ENCODE assay signal across 4 cellular contexts in genomic region chr13:49327145-49327544, GRCh38.
DNase-seq lines count a peak whose midpoint lies in the region; TF ChIP-seq lines count a peak whose summit lies in the region.
"Not testable (repeated sequence)": the region's sequence is repeated elsewhere in the genome, so short reads cannot be mapped to it uniquely, and the experiment has no call there.

No MANE protein-coding gene starts in this region.

- WGBS in liver: 46% methylated on average over 3 of the region's 3 CpGs

- H3K9me3 Mint-ChIP-seq in activated CD4-positive, alpha-beta T cell treated with anti-CD3 and anti-CD28 coated beads, Interleukin-2, amount 10 ng/mL, durations not matched to agents 24 days and 14 days; nephron progenitor cell: not testable (repeated sequence)

- H3K36me3 ChIP-seq in liver (ENCODE audit: control insufficient read depth in 4 of 4, insufficient read depth in 3 of 4, low read depth in 1 of 4, low read length in 3 of 4): not testable (repeated sequence)

- H3K9me3 ChIP-seq in liver (ENCODE audit: control insufficient read depth in 4 of 4, low read length in 3 of 4): not testable (repeated sequence)

- H3K9ac ChIP-seq in liver (ENCODE audit: low read depth in 1 of 2, low read length in 2 of 2): not testable (repeated sequence)

- not testable (repeated sequence) for H3K27ac Mint-ChIP-seq in activated CD4-positive, alpha-beta T cell treated with anti-CD3 and anti-CD28 coated beads, Interleukin-2, amount 10 ng/mL, durations not matched to agents 24 days and 14 days
- H3K27ac Mint-ChIP-seq in nephron progenitor cell: peak overlapping the region; percentile 59

- not testable (repeated sequence) for H3K27me3 Mint-ChIP-seq in activated CD4-positive, alpha-beta T cell treated with anti-CD3 and anti-CD28 coated beads, Interleukin-2, amount 10 ng/mL, durations not matched to agents 24 days and 14 days; nephron progenitor cell (ENCODE audit: low read depth, poor library complexity)

- H3K36me3 Mint-ChIP-seq in activated CD4-positive, alpha-beta T cell treated with anti-CD3 and anti-CD28 coated beads, Interleukin-2, amount 10 ng/mL, durations not matched to agents 24 days and 14 days (ENCODE audit: low read depth); nephron progenitor cell (ENCODE audit: low read depth): not testable (repeated sequence)

- H3K4me1 ChIP-seq in liver (ENCODE audit: control insufficient read depth in 4 of 4, insufficient read depth in 4 of 4, low read length in 3 of 4): peaks cover 0 to 19% (median 15%) of the 10 kb centered on the region in 4 donors

- TF ChIP-seq RAD21 in liver (IDR thresholded peaks at IDR 0.05): not testable (repeated sequence)

- H3K4me3 Mint-ChIP-seq in activated CD4-positive, alpha-beta T cell treated with anti-CD3 and anti-CD28 coated beads, Interleukin-2, amount 10 ng/mL, durations not matched to agents 24 days and 14 days; nephron progenitor cell: not testable (repeated sequence)

- not testable (repeated sequence) for H3K4me3 ChIP-seq in coronary artery; liver (ENCODE audit: low read depth in 1 of 3, low read length in 3 of 3)

- H3K27ac ChIP-seq in coronary artery: peak overlapping the region; percentile 57 to 65
- peak overlapping the region in 1 of 2 donors; percentile 72 for H3K27ac ChIP-seq in liver (ENCODE audit: low read depth in 1 of 2, low read length in 2 of 2)

- intact Hi-C loops in activated CD4-positive, alpha-beta T cell treated with anti-CD3 and anti-CD28 coated beads, Interleukin-2, amount 10 ng/mL, durations not matched to agents 24 days and 14 days (cut with micrococcal nuclease): not testable (repeated sequence)

- DNase-seq in activated CD4-positive, alpha-beta T cell treated with anti-CD3 and anti-CD28 coated beads, Interleukin-2, amount 10 ng/mL, durations not matched to agents 24 days and 14 days: peak; percentile 8
- not testable (repeated sequence) for DNase-seq in coronary artery (ENCODE audit: low spot score); nephron progenitor cell

- H3K4me1 Mint-ChIP-seq in activated CD4-positive, alpha-beta T cell treated with anti-CD3 and anti-CD28 coated beads, Interleukin-2, amount 10 ng/mL, durations not matched to agents 24 days and 14 days; nephron progenitor cell: not testable (repeated sequence)

- TF ChIP-seq CTCF in coronary artery (IDR thresholded peaks at IDR 0.05); liver (IDR thresholded peaks at IDR 0.05; ENCODE audit: low read depth, low read length, missing input control); nephron progenitor cell (IDR thresholded peaks at IDR 0.05): not testable (repeated sequence)

- H3K27me3 ChIP-seq in liver (ENCODE audit: control insufficient read depth in 4 of 4, insufficient read depth in 4 of 4, low read length in 3 of 4): not testable (repeated sequence)

TF ChIP-seq in liver, 16 proteins besides CTCF, POLR2A, EP300 and RAD21:
- peak in 1 of 2 donors; percentile 41 for TF ChIP-seq RXRA (IDR thresholded peaks at IDR 0.05)
- peak; percentile 18 to 38 for TF ChIP-seq HNF4A (conservative IDR thresholded peaks at IDR 0.05)
TF ChIP-seq in liver: peak in this region for 2; not testable (repeated sequence) for 14.
